In genomic region chr7:156318426-156318825, GRCh38 we compare ENCODE assay signal across 22 cellular contexts.
DNase-seq lines count a peak whose midpoint lies in the region; ATAC-seq, FAIRE-seq and TF ChIP-seq lines count a peak whose summit lies in the region.
"Had no signal": no experiment of that assay in that cellular context is flagged by ENCODE, and none has a peak within 500 bp of the region (broad histone marks: within the 10 kb centered on the region; RNA-seq: fewer than 3 reads in every experiment).

No MANE protein-coding gene starts in this region.

- no peak for FAIRE-seq in K562 (lab: Jason Lieb, UNC)
- FAIRE-seq in urothelium cell line (lab: Jason Lieb, UNC) = no peak

- TF ChIP-seq POLR2A in K562 (conservative IDR thresholded peaks at IDR 0.05) = no peak

- H3K27ac ChIP-seq in PC-9 = no peak overlapping the region
- H3K27ac ChIP-seq in K562 (ENCODE audit: extremely low read depth, low read depth, low read length) = no peak overlapping the region
- H3K27ac ChIP-seq: 22Rv1, C4-2B, KMS-11, RWPE1, SK-N-MC had no signal

- intact Hi-C loops in PC-9 (cut with micrococcal nuclease; ENCODE audit: unreplicated experiment) = no loop called here
- intact Hi-C loops in K562 (cut with micrococcal nuclease) = no loop called here
- intact Hi-C loops in sciatic nerve (cut with DNase I) = no loop called here

- ATAC-seq in K562 (peak; percentile 64), sciatic nerve (no peak), HG03378 (IDR thresholded peaks at IDR 0.05; ENCODE audit: unreplicated experiment) (no peak)
- ATAC-seq: CD8-positive, alpha-beta T cell; GM23338 had no signal

- DNase-seq in DMS153 (lab: John Stamatoyannopoulos, UW) (peak; percentile 22), DMS153 treated with DMSO at 0.1 percent for 48 hours (lab: John Stamatoyannopoulos, UW; ENCODE audit: unreplicated experiment) (no peak), PC-9 (no peak), K562 (ENCODE audit: extremely low read depth in 1 of 4, low spot score in 3 of 4) (no peak), urothelium cell line (ENCODE audit: low spot score) (peak; percentile 23), sciatic nerve (ENCODE audit: low spot score) (no peak)
- DNase-seq: Caco-2; CD8-positive, alpha-beta T cell; HFFc6; IMR-90; MM.1S; NCI-H2029; NK-92 treated with Interleukin-12 subunit alpha and Interleukin-12 subunit beta, amount 100 ng/mL, for 24 hours; SHP77 treated with DMSO at 0.1 percent for 48 hours had no signal

- peaks cover 71% of the 10 kb centered on the region for H3K27me3 ChIP-seq in PC-9 (ENCODE audit: insufficient read depth, low read depth)
- peaks cover 8 to 18% of the 10 kb centered on the region in 2 experiments; a peak in 3 of 5 replicates for H3K27me3 ChIP-seq in K562 (ENCODE audit: control insufficient read depth in 2 of 2, insufficient read depth in 2 of 2, low read length in 2 of 2)

- H3F3A ChIP-seq in PC-9 (ENCODE audit: insufficient read depth, low read depth) = no peaks in the 10 kb centered on the region

- H3K36me3 ChIP-seq in PC-9 (ENCODE audit: low read depth) (no peaks in the 10 kb centered on the region), K562 (ENCODE audit: control insufficient read depth, insufficient read depth, low read length) (no peaks in the 10 kb centered on the region)
- H3K36me3 ChIP-seq: HAP-1 had no signal

- no peak for TF ChIP-seq EP300 in K562 (IDR thresholded peaks at IDR 0.05; ENCODE audit: low read length)

- WGBS in K562 (ENCODE audit: insufficient coverage, low coverage, missing lambda C conversion rate) = 1% methylated on average over 18 of the region's 18 CpGs

- BruUV-seq in PC-9 (replicated peaks; lab: Mats Ljungman, UMichigan) (no TSS peak), K562 (replicated peaks; lab: Mats Ljungman, UMichigan) (no TSS peak)

- H3K9ac ChIP-seq in K562 (ENCODE audit: insufficient read depth in 1 of 2, low read depth in 2 of 2, low read length in 2 of 2) = no peak overlapping the region
- H3K9ac ChIP-seq: KMS-11 had no signal

- H3K79me2 ChIP-seq in PC-9 (ENCODE audit: low read depth) = no peaks in the 10 kb centered on the region
- H3K79me2 ChIP-seq in K562 (ENCODE audit: control insufficient read depth, insufficient read depth, low read length) = no peaks in the 10 kb centered on the region

- no peaks in the 10 kb centered on the region for H3K9me2 ChIP-seq in PC-9 (ENCODE audit: insufficient read depth)

- H2AFZ ChIP-seq in PC-9 (peak overlapping the region; percentile 39; the same call in 1 of the 2 replicates), K562 (ENCODE audit: low read depth, low read length) (0 out of 2 replicates have a peak overlapping the region, but pooled peaks have one; percentile 16)
- H2AFZ ChIP-seq: GM23338 had no signal

- H3K4me2 ChIP-seq in PC-9 (peak overlapping the region; percentile 43), K562 (ENCODE audit: insufficient read depth, low read length) (peak overlapping the region; percentile 8; the same call in 1 of the 2 replicates)
- H3K4me2 ChIP-seq: GM23338, KMS-11 had no signal

- TF ChIP-seq CTCF in PC-9 (conservative IDR thresholded peaks at IDR 0.05) = no peak
- TF ChIP-seq CTCF in K562 (IDR thresholded peaks at IDR 0.05 in 2 of 3, conservative IDR thresholded peaks at IDR 0.05 in 1 of 3; ENCODE audit: insufficient read depth in 2 of 3, low read depth in 1 of 3, low read length in 3 of 3) = no peak

- H3K9me3 ChIP-seq in PC-9 (ENCODE audit: insufficient read depth, low read depth) = no peaks in the 10 kb centered on the region; the same call in 1 of the 2 replicates
- no peaks in the 10 kb centered on the region; the same call in 1 of the 2 replicates for H3K9me3 ChIP-seq in K562 (replicated peaks; ENCODE audit: control insufficient read depth, insufficient read depth, low read depth, low read length)
- H3K9me3 ChIP-seq: HAP-1 had no signal

- no peaks in the 10 kb centered on the region for H4K20me1 ChIP-seq in PC-9 (ENCODE audit: insufficient read depth)
- no peaks in the 10 kb centered on the region for H4K20me1 ChIP-seq in K562 (replicated peaks; ENCODE audit: control insufficient read depth, insufficient read depth, low read length)

- CTCF ChIA-PET in PC-9 (lab: Charles Lee) (no interaction called here), K562 (lab: Yijun Ruan, JAX; ENCODE audit: low intra/inter-chr PET ratio) (no interaction called here)

- H3K4me3 ChIP-seq in PC-9 = peak overlapping the region; percentile 15; the same call in 1 of the 2 replicates
- H3K4me3 ChIP-seq in K562 = no peak overlapping the region
- H3K4me3 ChIP-seq: GM23338, HAP-1, SK-N-MC had no signal

- no peak for TF ChIP-seq RAD21 in K562 (CRISPR knock-in tag; conservative IDR thresholded peaks at IDR 0.05 in 1 of 2, IDR thresholded peaks at IDR 0.05 in 1 of 2)

- in situ Hi-C loops in K562 (cut with MboI) = no loop called here

- H3K9me1 ChIP-seq in K562 (ENCODE audit: control insufficient read depth, insufficient read depth, low read length) = no peaks in the 10 kb centered on the region

- H3K4me1 ChIP-seq in PC-9 (replicated peaks; ENCODE audit: insufficient read depth) = no peaks in the 10 kb centered on the region
- H3K4me1 ChIP-seq in K562 (replicated peaks in 1 of 2; ENCODE audit: control insufficient read depth in 2 of 2, insufficient read depth in 2 of 2, low read length in 2 of 2) = no peaks in the 10 kb centered on the region
- H3K4me1 ChIP-seq: Caco-2, HAP-1 had no signal

- POLR2A ChIA-PET in PC-9 (lab: Charles Lee; ENCODE audit: unreplicated experiment) = interaction anchor here (0.8 kb wide), 1 partner anchor 14 kb away, joined by 5 read pairs; no protein-coding TSS in a partner anchor
- POLR2A ChIA-PET in K562 (lab: Yijun Ruan, JAX) = no interaction called here

TF ChIP-seq in K562, 482 proteins besides CTCF, POLR2A, EP300 and RAD21 (continues in another document):
- TF ChIP-seq ZBTB40 (IDR thresholded peaks at IDR 0.05) (peak; percentile 57; the same call in 1 of the 2 replicates), ZBTB40 (CRISPR knock-in tag; IDR thresholded peaks at IDR 0.05) (no peak), NR2C2 (CRISPR knock-in tag; IDR thresholded peaks at IDR 0.05) (no peak), NR2C2 (tag; IDR thresholded peaks at IDR 0.05) (peak; percentile 78), NRF1 (conservative IDR thresholded peaks at IDR 0.05 in 1 of 2, IDR thresholded peaks at IDR 0.05 in 1 of 2) (peak; percentile 63 to 72), NR2C1 (IDR thresholded peaks at IDR 0.05) (0 out of 2 replicates have a peak, but pooled peaks have one; percentile 13), NR2C1 (tag; IDR thresholded peaks at IDR 0.05) (no peak), GABPA (tag; conservative IDR thresholded peaks at IDR 0.05; ENCODE audit: low read depth) (peak; percentile 66)

Comparison
In these comparisons a context has a peak if more than half of its experiments do, and no peak if none do; other contexts are left out.
1. DNase-seq: peak in DMS153 (single experiment) and urothelium cell line (single experiment); none in DMS153 treated with DMSO at 0.1 percent for 48 hours (single experiment), PC-9 (0 of 2), K562 (0 of 4) and sciatic nerve (single experiment).